ENCODE assay signal across 25 cellular contexts in genomic region chr10:3760083-3760482, GRCh38. TPM values are rescaled to one million over a fixed set of nuclear protein-coding genes. Genes with fewer than 3 reads are reported as not detected.
DNase-seq lines count a peak whose midpoint lies in the region; ATAC-seq, FAIRE-seq and TF ChIP-seq lines count a peak whose summit lies in the region.
"Had no signal": no experiment of that assay in that cellular context is flagged by ENCODE, and none has a peak within 500 bp of the region (broad histone marks: within the 10 kb centered on the region; RNA-seq: fewer than 3 reads in every experiment).

No MANE protein-coding gene starts in this region.

- no peaks in the 10 kb centered on the region for H3K79me2 ChIP-seq in K562 (ENCODE audit: control insufficient read depth, insufficient read depth, low read length)

- H3K27ac ChIP-seq in K562 (ENCODE audit: extremely low read depth, low read depth, low read length) (no peak overlapping the region), neutrophil (peak overlapping the region; percentile 53)
- no peak overlapping the region for H3K27ac ChIP-seq in CD4-positive, alpha-beta memory T cell (ENCODE audit: low read depth, low read length)
- H3K27ac ChIP-seq: KMS-11, SJSA1 had no signal

- no peak for TF ChIP-seq RAD21 in K562 (CRISPR knock-in tag; conservative IDR thresholded peaks at IDR 0.05 in 1 of 2, IDR thresholded peaks at IDR 0.05 in 1 of 2)

- no peak for FAIRE-seq in K562 (lab: Jason Lieb, UNC)
- FAIRE-seq: islet of Langerhans had no signal

- no TSS peak for BruUV-seq in Caco-2 (replicated peaks; lab: Mats Ljungman, UMichigan)
- BruUV-seq in K562 (replicated peaks; lab: Mats Ljungman, UMichigan), result no TSS peak
- no TSS peak for BruUV-seq in Calu3 (replicated peaks; lab: Mats Ljungman, UMichigan)

- DNase-seq in activated CD8-positive, alpha-beta memory T cell treated with anti-CD3 and anti-CD28 coated beads for 24 hours, result peak; percentile 55
- DNase-seq in activated CD8-positive, alpha-beta memory T cell treated with anti-CD3 and anti-CD28 coated beads, Interleukin-2, amount 50 U/mL, for 4 hours, result no peak
- DNase-seq in Caco-2 (no peak), K562 (ENCODE audit: extremely low read depth in 1 of 4, low spot score in 3 of 4) (no peak), Calu3 (no peak)
- no peak for DNase-seq in CD4-positive, alpha-beta memory T cell
- DNase-seq: activated CD4-positive, CD25-positive, alpha-beta regulatory T cell; activated effector memory CD4-positive, alpha-beta T cell treated with anti-CD3 and anti-CD28 coated beads, Interleukin-2, amount 50 U/mL, for 16 hours; BE2C; glutamatergic neuron; HCEC 1CT; left ventricle myocardium superior; midbrain; MM.1S; naive thymus-derived CD8-positive, alpha-beta T cell; NCI-H1417; NCI-H2029 treated with DMSO at 0.1 percent for 48 hours; NCI-H69 had no signal

- no peaks in the 10 kb centered on the region for H3K27me3 ChIP-seq in Caco-2 (replicated peaks; ENCODE audit: control insufficient read depth, insufficient read depth, low read length)
- peaks cover 0 to 5% of the 10 kb centered on the region in 2 experiments; a peak in 1 of 5 replicates for H3K27me3 ChIP-seq in K562 (ENCODE audit: control insufficient read depth in 2 of 2, insufficient read depth in 2 of 2, low read length in 2 of 2)
- H3K27me3 ChIP-seq in neutrophil, result no peaks in the 10 kb centered on the region
- no peaks in the 10 kb centered on the region for H3K27me3 ChIP-seq in CD4-positive, alpha-beta memory T cell (ENCODE audit: insufficient read depth, low read length)
- H3K27me3 ChIP-seq: SJSA1 had no signal

- H3K27me3 Mint-ChIP-seq in Caco-2 (ENCODE audit: insufficient read depth, unreplicated experiment) (no peaks in the 10 kb centered on the region), Calu3 (ENCODE audit: unreplicated experiment) (no peaks in the 10 kb centered on the region)
- no peaks in the 10 kb centered on the region for H3K27me3 Mint-ChIP-seq in CD4-positive, alpha-beta memory T cell

- CTCF ChIA-PET in Caco-2 (lab: Charles Lee) (no interaction called here), K562 (lab: Yijun Ruan, JAX; ENCODE audit: low intra/inter-chr PET ratio) (interaction anchor here (0.5 to 0.8 kb wide), 2 partner anchors 86 to 162 kb away, joined by 3 read pairs; no protein-coding TSS in a partner anchor), Calu3 (lab: Charles Lee) (no interaction called here)
- CTCF ChIA-PET in CD4-positive, alpha-beta memory T cell (lab: Charles Lee; ENCODE audit: partially characterized antibody), result no interaction called here

- TF ChIP-seq EP300 in K562 (IDR thresholded peaks at IDR 0.05; ENCODE audit: low read length), result no peak

- H2AFZ ChIP-seq in K562 (ENCODE audit: low read depth, low read length), result no peak overlapping the region

- H3K4me1 ChIP-seq in Caco-2, result peaks cover 95% of the 10 kb centered on the region
- H3K4me1 ChIP-seq in K562 (replicated peaks in 1 of 2; ENCODE audit: control insufficient read depth in 2 of 2, insufficient read depth in 2 of 2, low read length in 2 of 2), result peaks cover 11 to 41% of the 10 kb centered on the region in 2 experiments
- H3K4me1 ChIP-seq in neutrophil (ENCODE audit: control insufficient read depth in 1 of 2, insufficient read depth in 1 of 2, low read depth in 1 of 2, low read length in 1 of 2), result peaks cover 69 to 75% of the 10 kb centered on the region in 2 experiments
- H3K4me1 ChIP-seq in CD4-positive, alpha-beta memory T cell (ENCODE audit: insufficient read depth, low read length), result peaks cover 100% of the 10 kb centered on the region

- intact Hi-C loops in Caco-2 (cut with micrococcal nuclease; ENCODE audit: unreplicated experiment), result loop anchor here (5.0 kb wide), 1 partner anchor 103 kb away; no protein-coding TSS in a partner anchor
- intact Hi-C loops in K562 (cut with micrococcal nuclease), result no loop called here
- intact Hi-C loops in CD4-positive, alpha-beta memory T cell (cut with micrococcal nuclease), result no loop called here
- intact Hi-C loops in Calu3 (cut with micrococcal nuclease; ENCODE audit: unreplicated experiment), result loop anchor here (5.0 kb wide), 1 partner anchor 523 kb away; no protein-coding TSS in a partner anchor

- H3K9me3 ChIP-seq in Caco-2, result no peaks in the 10 kb centered on the region
- no peaks in the 10 kb centered on the region for H3K9me3 ChIP-seq in K562 (replicated peaks; ENCODE audit: control insufficient read depth, insufficient read depth, low read depth, low read length)
- no peaks in the 10 kb centered on the region for H3K9me3 ChIP-seq in neutrophil
- no peaks in the 10 kb centered on the region for H3K9me3 ChIP-seq in CD4-positive, alpha-beta memory T cell (ENCODE audit: control insufficient read depth in 1 of 2, low read length in 2 of 2)
- H3K9me3 ChIP-seq: BE2C, SJSA1 had no signal

- H3K36me3 Mint-ChIP-seq in Caco-2 (ENCODE audit: insufficient read depth, unreplicated experiment) (no peaks in the 10 kb centered on the region), Calu3 (ENCODE audit: insufficient read depth, unreplicated experiment) (peaks cover 26% of the 10 kb centered on the region)
- no peaks in the 10 kb centered on the region for H3K36me3 Mint-ChIP-seq in CD4-positive, alpha-beta memory T cell
- H3K36me3 Mint-ChIP-seq: naive thymus-derived CD8-positive, alpha-beta T cell; type B pancreatic cell had no signal

- peaks cover 80% of the 10 kb centered on the region for H3K4me1 Mint-ChIP-seq in Caco-2 (ENCODE audit: low read depth, unreplicated experiment)
- peaks cover 53 to 97% (median 76%) of the 10 kb centered on the region in 4 donors for H3K4me1 Mint-ChIP-seq in CD4-positive, alpha-beta memory T cell
- peaks cover 81% of the 10 kb centered on the region for H3K4me1 Mint-ChIP-seq in Calu3 (ENCODE audit: low read depth, unreplicated experiment)

- H4K20me1 ChIP-seq in K562 (replicated peaks; ENCODE audit: control insufficient read depth, insufficient read depth, low read length), result peaks cover 3% of the 10 kb centered on the region; the same call in 1 of the 2 replicates

- WGBS in K562 (ENCODE audit: insufficient coverage, low coverage, missing lambda C conversion rate), result 73% methylated on average over 14 of the region's 14 CpGs

- H3K36me3 ChIP-seq in Caco-2 (ENCODE audit: control insufficient read depth, insufficient read depth, low read length) (no peaks in the 10 kb centered on the region), K562 (ENCODE audit: control insufficient read depth, insufficient read depth, low read length) (no peaks in the 10 kb centered on the region; the same call in 2 of the 3 replicates), neutrophil (no peaks in the 10 kb centered on the region)
- H3K36me3 ChIP-seq in CD4-positive, alpha-beta memory T cell (ENCODE audit: insufficient read depth, low read length), result no peaks in the 10 kb centered on the region
- H3K36me3 ChIP-seq: BE2C, SJSA1 had no signal

- no peaks in the 10 kb centered on the region for H3K9me1 ChIP-seq in K562 (ENCODE audit: control insufficient read depth, insufficient read depth, low read length)

- no peaks in the 10 kb centered on the region for H3K9me3 Mint-ChIP-seq in Caco-2 (ENCODE audit: unreplicated experiment)
- peaks cover 0 to 4% (median 0%) of the 10 kb centered on the region in 8 donors for H3K9me3 Mint-ChIP-seq in CD4-positive, alpha-beta memory T cell
- no peaks in the 10 kb centered on the region for H3K9me3 Mint-ChIP-seq in Calu3 (ENCODE audit: low read depth, unreplicated experiment)
- H3K9me3 Mint-ChIP-seq: naive thymus-derived CD8-positive, alpha-beta T cell had no signal

- POLR2A ChIA-PET in Caco-2 (lab: Charles Lee) (no interaction called here), K562 (lab: Yijun Ruan, JAX) (no interaction called here)
- POLR2A ChIA-PET in CD4-positive, alpha-beta memory T cell (lab: Charles Lee; ENCODE audit: partially characterized antibody), result interaction anchor here (6.8 to 7.0 kb wide), 2 partner anchors 15 to 24 kb away, joined by 121 to 186 read pairs; partner anchors contain the start of gene KLF6

- no peak for ATAC-seq in K562
- ATAC-seq in HG02840 (IDR thresholded peaks at IDR 0.05; ENCODE audit: low FRiP score, unreplicated experiment), result no peak
- ATAC-seq: left ventricle myocardium superior; naive thymus-derived CD8-positive, alpha-beta T cell had no signal

- in situ Hi-C loops in K562 (cut with MboI), result no loop called here

- no peak for TF ChIP-seq POLR2A in K562 (conservative IDR thresholded peaks at IDR 0.05)

- H3K27ac Mint-ChIP-seq in Caco-2 (ENCODE audit: unreplicated experiment) (peak overlapping the region; percentile 78), Calu3 (ENCODE audit: unreplicated experiment) (no peak overlapping the region)
- peak overlapping the region in 2 of 7 donors; percentile 53 to 98 for H3K27ac Mint-ChIP-seq in CD4-positive, alpha-beta memory T cell
- H3K27ac Mint-ChIP-seq: type B pancreatic cell had no signal

- H3K4me3 Mint-ChIP-seq in Caco-2 (ENCODE audit: unreplicated experiment) (no peak overlapping the region), Calu3 (ENCODE audit: low read depth, unreplicated experiment) (no peak overlapping the region)
- peak overlapping the region in 1 of 8 donors; percentile 31 for H3K4me3 Mint-ChIP-seq in CD4-positive, alpha-beta memory T cell
- H3K4me3 Mint-ChIP-seq: naive thymus-derived CD8-positive, alpha-beta T cell; type B pancreatic cell had no signal

- H3K4me2 ChIP-seq in K562 (ENCODE audit: insufficient read depth, low read length), result no peak overlapping the region
- H3K4me2 ChIP-seq: KMS-11 had no signal

- TF ChIP-seq CTCF in Caco-2 (IDR thresholded peaks at IDR 0.05; ENCODE audit: insufficient read depth in 1 of 2, low read depth in 1 of 2, low read length in 1 of 2, severe bottlenecking in 1 of 2, unreplicated experiment in 1 of 2) (no peak), K562 (IDR thresholded peaks at IDR 0.05 in 2 of 3, conservative IDR thresholded peaks at IDR 0.05 in 1 of 3; ENCODE audit: insufficient read depth in 2 of 3, low read depth in 1 of 3, low read length in 3 of 3) (no peak), neutrophil (IDR thresholded peaks at IDR 0.05) (no peak), Calu3 (IDR thresholded peaks at IDR 0.05; ENCODE audit: unreplicated experiment) (no peak)

- H3K4me3 ChIP-seq in Caco-2 (ENCODE audit: low read depth, low read length) (no peak overlapping the region), K562 (no peak overlapping the region), neutrophil (ENCODE audit: low read depth in 1 of 2, low read length in 1 of 2) (no peak overlapping the region)
- no peak overlapping the region for H3K4me3 ChIP-seq in CD4-positive, alpha-beta memory T cell (ENCODE audit: low read length in 2 of 2)
- H3K4me3 ChIP-seq: SJSA1, skin epidermis had no signal

- no peak overlapping the region for H3K9ac ChIP-seq in K562 (ENCODE audit: insufficient read depth in 1 of 2, low read depth in 2 of 2, low read length in 2 of 2)
- H3K9ac ChIP-seq: KMS-11 had no signal

RNA-seq across cellular contexts. Expression of gene KLF6, which starts 24.9 kb away (rescaled TPM):
- total RNA-seq in Caco-2 (2022) (78.5 and 84.5 TPM in 2 replicates), K562 (2014; rRNA removed) (6.9 and 10.3 TPM in 2 replicates), K562 (2014; rRNA removed; fragmentation: Illumina TruSeq; extraction: Trizol) (7.4 and 8.0 TPM in 2 replicates), K562 (2015; rRNA removed; fragmentation: Illumina TruSeq; extraction: Trizol) (4.5 TPM in 2 replicates), K562 (2021) (23.9 and 25.2 TPM in 2 replicates), Calu3 (2022) (140 and 161 TPM in 2 replicates)
- total RNA-seq in K562 (2011; cell fraction: chromatin; rRNA removed; ENCODE audit: low replicate concordance), result 54.5 and 86.4 TPM in 2 replicates
- total RNA-seq in K562 (2011; cell fraction: nucleolus; rRNA removed), result 136 and 139 TPM in 2 replicates
- 92.4 and 113 TPM in 2 replicates for total RNA-seq in K562 (2011; cell fraction: nucleoplasm; rRNA removed)
- polyA plus RNA-seq in K562 (2011; rRNA removed) (11.7 and 19.1 TPM in 2 replicates), K562 (2014; fragmentation: Illumina TruSeq; extraction: Trizol) (11.1 and 12.6 TPM in 2 replicates), K562 (2014; fragmentation: Nextera tagmentation; extraction: Ambion mirVana) (1 to 10 TPM; 3.2 to 3.7 TPM), K562 (2014; rRNA removed) (8.6 and 10.2 TPM in 2 replicates)
- 6.6 and 12.0 TPM in 2 replicates for polyA plus RNA-seq in K562 (2011; cell fraction: cytosol; rRNA removed)
- 52.6 and 53.4 TPM in 2 replicates for polyA plus RNA-seq in K562 (2011; cell fraction: nucleus; rRNA removed)
- 14.7 and 29.2 TPM in 2 replicates for polyA plus RNA-seq in K562 (2012)
- 33.0 and 43.0 TPM in 2 replicates for polyA minus RNA-seq in K562 (2011; rRNA and poly(A)+ RNA removed)
- polyA minus RNA-seq in K562 (2011; cell fraction: cytosol; rRNA and poly(A)+ RNA removed), result 10.3 and 16.2 TPM in 2 replicates
- 87.2 and 133 TPM in 2 replicates for polyA minus RNA-seq in K562 (2011; cell fraction: nucleus; rRNA and poly(A)+ RNA removed)
- 100 to 1,000 TPM; 291 to 311 TPM for total RNA-seq in CD4-positive, alpha-beta memory T cell
- 100 to 1,000 TPM; 814 to 865 TPM for polyA plus RNA-seq in CD4-positive, alpha-beta memory T cell

Comparison
In these comparisons a context has a peak if more than half of its experiments do, and no peak if none do; other contexts are left out.
1. intact Hi-C loops: an anchor here in Caco-2 (5.0 kb wide) and Calu3 (5.0 kb wide); none called in K562 and CD4-positive, alpha-beta memory T cell.